17 cellular contexts compared by ENCODE assay signal in genomic region chr14:105126970-105127307, GRCh38.
"Had no signal": no experiment of that assay in that cellular context is flagged by ENCODE, and none has a peak within 500 bp of the region (broad histone marks: within the 10 kb centered on the region; RNA-seq: fewer than 3 reads in every experiment).

No MANE protein-coding gene starts in this region.

- H3K27ac Mint-ChIP-seq: activated CD8-positive, alpha-beta T cell treated with anti-CD3 and anti-CD28 coated beads for 36 hours; activated naive CD8-positive, alpha-beta T cell; activated T-helper 2 cell treated with anti-CD3 and anti-CD28 coated beads, Interferon-gamma antibody, Interleukin-2, Interleukin-4, amounts not matched to agents 10 μg/mL and 5 μg/mL and 100 μg/mL, durations not matched to agents 14 hours and 24 hours and 36 hours; naive B cell; stimulated activated naive B cell treated with anti-CD40 and anti-IgM and Interleukin-4, amounts not matched to agents 10 μg/mL and 1 μg/mL and 100 μg/mL, for 72 hours had no signal

- H3K27me3 ChIP-seq: adrenal gland, thyroid gland had no signal

- DNase-seq: activated CD4-positive, alpha-beta T cell treated with anti-CD3 and anti-CD28 coated beads for 48 hours; activated CD8-positive, alpha-beta T cell treated with anti-CD3 and anti-CD28 coated beads for 36 hours; activated naive CD4-positive, alpha-beta T cell; activated T-cell treated with anti-CD3 and anti-CD28 coated beads, Interleukin-2, amount 50 U/mL, for 4 hours; foreskin fibroblast; left colon; mesenchymal stem cell; mucosa of descending colon; naive B cell; stimulated activated CD4-positive, alpha-beta T cell treated with anti-CD3 and anti-CD28 coated beads, Interleukin-2, amount 100 ng/mL, for 48 hours; stimulated activated naive B cell treated with anti-CD40 and anti-IgM and Interleukin-4, amounts not matched to agents 10 μg/mL and 1 μg/mL and 100 μg/mL, for 72 hours; thyroid gland had no signal

- H3K4me3 Mint-ChIP-seq: activated CD8-positive, alpha-beta T cell treated with anti-CD3 and anti-CD28 coated beads for 36 hours; activated naive CD8-positive, alpha-beta T cell; activated T-cell treated with anti-CD3 and anti-CD28 coated beads, Interleukin-2, amount 50 U/mL, for 4 hours; central memory CD8-positive, alpha-beta T cell; naive B cell; stimulated activated naive B cell treated with anti-CD40 and anti-IgM and Interleukin-4, amounts not matched to agents 10 μg/mL and 1 μg/mL and 100 μg/mL, for 72 hours had no signal

- H3K4me1 ChIP-seq: adrenal gland, thyroid gland had no signal

- H3K27ac ChIP-seq: adrenal gland, dorsolateral prefrontal cortex, thyroid gland had no signal

- H3K9me3 ChIP-seq: adrenal gland, thyroid gland had no signal

- ATAC-seq: activated CD8-positive, alpha-beta T cell treated with anti-CD3 and anti-CD28 coated beads for 36 hours; activated T-cell treated with anti-CD3 and anti-CD28 coated beads, Interleukin-2, amount 50 U/mL, for 4 hours; left colon; mucosa of descending colon; stimulated activated naive B cell treated with anti-CD40 and anti-IgM and Interleukin-4, amounts not matched to agents 10 μg/mL and 1 μg/mL and 100 μg/mL, for 72 hours had no signal

- H3K36me3 ChIP-seq: adrenal gland, thyroid gland had no signal

- H3K4me3 ChIP-seq: adrenal gland, dorsolateral prefrontal cortex, mucosa of descending colon, thyroid gland had no signal
